ENCODE assay signal across 8 cellular contexts in genomic region chr20:47196091-47197081, GRCh38.
DNase-seq lines count a peak whose midpoint lies in the region; ATAC-seq, FAIRE-seq and TF ChIP-seq lines count a peak whose summit lies in the region.

No MANE protein-coding gene starts in this region.

- H3K27me3 Mint-ChIP-seq in activated CD4-positive, alpha-beta T cell treated with anti-CD3 and anti-CD28 coated beads, Interleukin-2, amount 10 ng/mL, durations not matched to agents 7 days and 5 days, result peaks cover 3% of the 10 kb centered on the region

- H3K9ac ChIP-seq in BLaER1 treated with 17β-estradiol and CSF1 and Interleukin-3, amounts not matched to agents 10 nM and 100 nM, result no peak overlapping the region

- ATAC-seq in lower lobe of right lung (peak; percentile 85 to 93), HG02610 (IDR thresholded peaks at IDR 0.05; ENCODE audit: unreplicated experiment) (no peak)

- no peak for TF ChIP-seq POLR2A in H54 (IDR thresholded peaks at IDR 0.05; ENCODE audit: low read depth, low read length)

- no peak overlapping the region for H3K4me3 Mint-ChIP-seq in activated CD4-positive, alpha-beta T cell treated with anti-CD3 and anti-CD28 coated beads, Interleukin-2, amount 10 ng/mL, durations not matched to agents 7 days and 5 days

- H3K4me1 Mint-ChIP-seq in activated CD4-positive, alpha-beta T cell treated with anti-CD3 and anti-CD28 coated beads, Interleukin-2, amount 10 ng/mL, durations not matched to agents 7 days and 5 days, result peaks cover 13% of the 10 kb centered on the region

- H3K4me3 ChIP-seq in BLaER1 treated with 17β-estradiol and CSF1 and Interleukin-3, amounts not matched to agents 10 nM and 100 nM, result no peak overlapping the region
- peak overlapping the region; percentile 1 for H3K4me3 ChIP-seq in coronary artery
- H3K4me3 ChIP-seq in lower lobe of right lung, result no peak overlapping the region

- peaks cover 0 to 29% (median 15%) of the 10 kb centered on the region in 10 experiments; a peak in 15 of 20 replicates for H3K4me1 ChIP-seq in BLaER1 treated with 17β-estradiol and CSF1 and Interleukin-3, amounts not matched to agents 10 nM and 100 nM
- H3K4me1 ChIP-seq in lower lobe of right lung, result peaks cover 12% of the 10 kb centered on the region

- no peaks in the 10 kb centered on the region for H3K9me3 Mint-ChIP-seq in activated CD4-positive, alpha-beta T cell treated with anti-CD3 and anti-CD28 coated beads, Interleukin-2, amount 10 ng/mL, durations not matched to agents 7 days and 5 days

- intact Hi-C loops in lower lobe of right lung (cut with DNase I), result no loop called here

- peak overlapping the region in 2 of 11 experiments; percentile 20 to 42; a peak in 1 of 22 replicates for H3K27ac ChIP-seq in BLaER1 treated with 17β-estradiol and CSF1 and Interleukin-3, amounts not matched to agents 10 nM and 100 nM
- H3K27ac ChIP-seq in coronary artery, result no peak overlapping the region
- no peak overlapping the region for H3K27ac ChIP-seq in lower lobe of right lung

- no peak for FAIRE-seq in H54 (lab: Jason Lieb, UNC)

- H3K27me3 ChIP-seq in BLaER1 treated with 17β-estradiol and CSF1 and Interleukin-3, amounts not matched to agents 10 nM and 100 nM, result no peaks in the 10 kb centered on the region
- H3K27me3 ChIP-seq in lower lobe of right lung (ENCODE audit: low read depth), result no peaks in the 10 kb centered on the region

- H3K9me3 ChIP-seq in BLaER1 treated with 17β-estradiol and CSF1 and Interleukin-3, amounts not matched to agents 10 nM and 100 nM (replicated peaks in 1 of 11), result no peaks in the 10 kb centered on the region
- no peaks in the 10 kb centered on the region for H3K9me3 ChIP-seq in lower lobe of right lung

- no peaks in the 10 kb centered on the region for H3K36me3 ChIP-seq in BLaER1 treated with 17β-estradiol and CSF1 and Interleukin-3, amounts not matched to agents 10 nM and 100 nM
- no peaks in the 10 kb centered on the region for H3K36me3 ChIP-seq in lower lobe of right lung

- H4K20me1 ChIP-seq in BLaER1 treated with 17β-estradiol and CSF1 and Interleukin-3, amounts not matched to agents 10 nM and 100 nM, result no peaks in the 10 kb centered on the region

- DNase-seq in H54 (ENCODE audit: insufficient read length, low spot score) (peak; percentile 77), NCI-H345 treated with DMSO at 0.1 percent for 48 hours (lab: John Stamatoyannopoulos, UW; ENCODE audit: unreplicated experiment) (peak; percentile 28), coronary artery (ENCODE audit: low spot score) (peak; percentile 80), lower lobe of right lung (peak; percentile 82)
- DNase-seq in activated CD4-positive, alpha-beta T cell treated with anti-CD3 and anti-CD28 coated beads, Interleukin-2, amount 10 ng/mL, durations not matched to agents 7 days and 5 days, result peak; percentile 83
- peak; percentile 51 to 64 (median 51) for DNase-seq in stimulated activated CD4-positive, alpha-beta T cell treated with anti-CD3 and anti-CD28 coated beads, TNF-alpha, amount 100 ng/mL, for 4 hours (ENCODE audit: low read depth in 3 of 3)

- H3K4me2 ChIP-seq in BLaER1 treated with 17β-estradiol and CSF1 and Interleukin-3, amounts not matched to agents 10 nM and 100 nM, result peak overlapping the region; percentile 4 to 75 (median 54); a peak in 20 of 22 replicates

- TF ChIP-seq CTCF in coronary artery (IDR thresholded peaks at IDR 0.05), result peak; percentile 99
- peak; percentile 95 for TF ChIP-seq CTCF in lower lobe of right lung (IDR thresholded peaks at IDR 0.05)

- CTCF ChIA-PET in activated CD4-positive, alpha-beta T cell treated with anti-CD3 and anti-CD28 coated beads, Interleukin-2, amount 10 ng/mL, durations not matched to agents 7 days and 5 days (lab: Charles Lee), result interaction anchor here (0.6 to 3.3 kb wide), 16 partner anchors 9 to 1327 kb away, joined by 3 to 28 read pairs (median 3); partner anchors contain the start of gene ZMYND8

- H3K36me3 Mint-ChIP-seq in activated CD4-positive, alpha-beta T cell treated with anti-CD3 and anti-CD28 coated beads, Interleukin-2, amount 10 ng/mL, durations not matched to agents 7 days and 5 days (ENCODE audit: low read depth), result no peaks in the 10 kb centered on the region

- H3K27ac Mint-ChIP-seq in activated CD4-positive, alpha-beta T cell treated with anti-CD3 and anti-CD28 coated beads, Interleukin-2, amount 10 ng/mL, durations not matched to agents 7 days and 5 days, result peak overlapping the region; percentile 50

- POLR2A ChIA-PET in activated CD4-positive, alpha-beta T cell treated with anti-CD3 and anti-CD28 coated beads, Interleukin-2, amount 10 ng/mL, durations not matched to agents 7 days and 5 days (lab: Charles Lee), result interaction anchor here (0.6 to 0.7 kb wide), 2 partner anchors 214 to 892 kb away, joined by 3 read pairs; no protein-coding TSS in a partner anchor

Comparison
In these comparisons a context has a peak if more than half of its experiments do, and no peak if none do; other contexts are left out.
1. DNase-seq: peak in every context shown above with its lines; median percentile 83 in activated CD4-positive, alpha-beta T cell treated with anti-CD3 and anti-CD28 coated beads, Interleukin-2, amount 10 ng/mL, durations not matched to agents 7 days and 5 days; 82 in lower lobe of right lung; 80 in coronary artery; 77 in H54; 51 in stimulated activated CD4-positive, alpha-beta T cell treated with anti-CD3 and anti-CD28 coated beads, TNF-alpha, amount 100 ng/mL, for 4 hours; 28 in NCI-H345 treated with DMSO at 0.1 percent for 48 hours.